In genomic region chr7:148825338-148825737, GRCh38 we compare ENCODE assay signal across 17 cellular contexts. TPM values are rescaled to one million over a fixed set of nuclear protein-coding genes. Genes with fewer than 3 reads are reported as not detected.
A peak's percentile ranks its signal among the peaks of the same experiment; 100 is the strongest.
DNase-seq lines count a peak whose midpoint lies in the region; ATAC-seq, FAIRE-seq and TF ChIP-seq lines count a peak whose summit lies in the region.
"Had no signal": no experiment of that assay in that cellular context is flagged by ENCODE, and none has a peak within 500 bp of the region (broad histone marks: within the 10 kb centered on the region; RNA-seq: fewer than 3 reads in every experiment).

No MANE protein-coding gene starts in this region.

- H3K36me3 Mint-ChIP-seq in activated CD8-positive, alpha-beta memory T cell treated with anti-CD3 and anti-CD28 coated beads, Interleukin-2, amount 10 ng/mL, durations not matched to agents 7 days and 5 days = peaks cover 40% of the 10 kb centered on the region
- peaks cover 90% of the 10 kb centered on the region for H3K36me3 Mint-ChIP-seq in activated T-helper 17 cell treated with anti-CD3 and anti-CD28 coated beads, Interleukin-2, amount 50 U/mL, for 72 hours (ENCODE audit: low read depth)

- BruUV-seq in IMR-90 (replicated peaks; lab: Mats Ljungman, UMichigan) (no TSS peak), K562 (replicated peaks; lab: Mats Ljungman, UMichigan) (no TSS peak)

- H4K5ac ChIP-seq in IMR-90 (ENCODE audit: low read depth, low read length) = peak overlapping the region; percentile 57; the same call in 1 of the 2 replicates

- H2BK15ac ChIP-seq in IMR-90 (ENCODE audit: low read depth, low read length) = no peak overlapping the region

- H2AK5ac ChIP-seq in IMR-90 (ENCODE audit: low read depth, low read length) = no peak overlapping the region

- intact Hi-C loops in IMR-90 (cut with micrococcal nuclease) = no loop called here
- intact Hi-C loops in K562 (cut with micrococcal nuclease) = no loop called here
- intact Hi-C loops in left lung (cut with DNase I) = no loop called here

- H3K14ac ChIP-seq in IMR-90 (replicated peaks; ENCODE audit: low read depth, low read length) = no peak overlapping the region

- H3K36me3 ChIP-seq in IMR-90 (ENCODE audit: control insufficient read depth, insufficient read depth, low read length) (peaks cover 5% of the 10 kb centered on the region; the same call in 1 of the 2 replicates), K562 (ENCODE audit: control insufficient read depth, insufficient read depth, low read length) (peaks cover 78% of the 10 kb centered on the region), left lung (peaks cover 0 to 10% of the 10 kb centered on the region in 2 donors)

- H3K9me1 ChIP-seq in IMR-90 (ENCODE audit: insufficient read depth, low read length) = peaks cover 3% of the 10 kb centered on the region
- H3K9me1 ChIP-seq in K562 (ENCODE audit: control insufficient read depth, insufficient read depth, low read length) = no peaks in the 10 kb centered on the region

- dilution Hi-C loops in IMR-90 (cut with HindIII; ENCODE audit: low sequenced_read_pairs, unreplicated experiment) = no loop called here

- no peak overlapping the region for H3K18ac ChIP-seq in IMR-90 (ENCODE audit: low read depth, low read length)

- 0 out of 4 replicates have a peak overlapping the region, but pooled peaks of 1 of the 2 experiments have one; percentile 47 for H4K8ac ChIP-seq in IMR-90 (ENCODE audit: low read depth in 2 of 2, low read length in 2 of 2)

- peaks cover 28% of the 10 kb centered on the region; the same call in 2 of the 3 replicates for H3K79me2 ChIP-seq in K562 (ENCODE audit: control insufficient read depth, insufficient read depth, low read length)

- H4K20me1 ChIP-seq in IMR-90 (ENCODE audit: insufficient read depth, low read length) = no peaks in the 10 kb centered on the region
- no peaks in the 10 kb centered on the region for H4K20me1 ChIP-seq in K562 (replicated peaks; ENCODE audit: control insufficient read depth, insufficient read depth, low read length)

- no peak overlapping the region for H3K56ac ChIP-seq in IMR-90 (ENCODE audit: extremely low read depth, insufficient read depth, low read length)

- ATAC-seq in activated CD8-positive, alpha-beta memory T cell treated with anti-CD3 and anti-CD28 coated beads, Interleukin-2, amount 10 ng/mL, durations not matched to agents 7 days and 5 days = no peak
- no peak for ATAC-seq in IMR-90 (ENCODE audit: low read depth)
- ATAC-seq in K562 = peak; percentile 10; the same call in 2 of the 3 replicates
- ATAC-seq in activated T-helper 17 cell treated with anti-CD3 and anti-CD28 coated beads, Interleukin-2, amount 50 U/mL, for 72 hours (replicated peaks) = no peak
- ATAC-seq in left lung = no peak

- H3K9ac ChIP-seq in IMR-90 (ENCODE audit: low read depth, low read length) = no peak overlapping the region
- H3K9ac ChIP-seq in K562 (ENCODE audit: insufficient read depth in 1 of 2, low read depth in 2 of 2, low read length in 2 of 2) = no peak overlapping the region
- H3K9ac ChIP-seq: GM23248 had no signal

- no peak for DNase-seq in activated CD8-positive, alpha-beta memory T cell treated with anti-CD3 and anti-CD28 coated beads, Interleukin-2, amount 10 ng/mL, durations not matched to agents 7 days and 5 days
- no peak for DNase-seq in activated CD8-positive, alpha-beta memory T cell treated with anti-CD3 and anti-CD28 coated beads, Interleukin-2, amount 50 U/mL, for 48 hours
- no peak for DNase-seq in D721Med (ENCODE audit: insufficient read length, low spot score)
- DNase-seq in IMR-90 = no peak
- DNase-seq in K562 (ENCODE audit: extremely low read depth in 1 of 4, low spot score in 3 of 4) = no peak
- DNase-seq in retina = no peak
- DNase-seq in left lung = no peak
- DNase-seq: BE2C; CD4-positive, alpha-beta memory T cell; COR-L47; DMS53; GF-D8; GM23248 had no signal

- H2BK20ac ChIP-seq in IMR-90 (ENCODE audit: low read depth, low read length) = no peak overlapping the region

- no peak overlapping the region for H3K4me3 ChIP-seq in IMR-90 (ENCODE audit: insufficient read depth, low read depth, low read length)
- H3K4me3 ChIP-seq in K562 = no peak overlapping the region
- H3K4me3 ChIP-seq in left lung = no peak overlapping the region
- H3K4me3 ChIP-seq: GM23248 had no signal

- peak overlapping the region; percentile 4 for H3K27ac Mint-ChIP-seq in activated CD8-positive, alpha-beta memory T cell treated with anti-CD3 and anti-CD28 coated beads, Interleukin-2, amount 10 ng/mL, durations not matched to agents 7 days and 5 days
- H3K27ac Mint-ChIP-seq in activated T-helper 17 cell treated with anti-CD3 and anti-CD28 coated beads, Interleukin-2, amount 50 U/mL, for 72 hours = no peak overlapping the region

- POLR2A ChIA-PET in IMR-90 (lab: Charles Lee; ENCODE audit: unreplicated experiment) = no interaction called here
- POLR2A ChIA-PET in K562 (lab: Yijun Ruan, JAX) = interaction anchor here (0.5 to 1.8 kb wide), 6 partner anchors 9 to 55 kb away, joined by 3 to 8 read pairs (median 4); no protein-coding TSS in a partner anchor

- H2BK5ac ChIP-seq in IMR-90 (ENCODE audit: low read depth, low read length, poor library complexity, severe bottlenecking) = no peak overlapping the region

- H2BK120ac ChIP-seq in IMR-90 (ENCODE audit: low read depth, low read length) = no peak overlapping the region

- TF ChIP-seq CTCF in D721Med (IDR thresholded peaks at IDR 0.05; ENCODE audit: insufficient read depth, missing control alignments) (no peak), IMR-90 (conservative IDR thresholded peaks at IDR 0.05; ENCODE audit: low read depth, low read length) (no peak), K562 (IDR thresholded peaks at IDR 0.05 in 2 of 3, conservative IDR thresholded peaks at IDR 0.05 in 1 of 3; ENCODE audit: insufficient read depth in 2 of 3, low read depth in 1 of 3, low read length in 3 of 3) (no peak), left lung (IDR thresholded peaks at IDR 0.05) (no peak)

- H3K4me3 Mint-ChIP-seq in activated CD8-positive, alpha-beta memory T cell treated with anti-CD3 and anti-CD28 coated beads, Interleukin-2, amount 10 ng/mL, durations not matched to agents 7 days and 5 days = no peak overlapping the region
- no peak overlapping the region for H3K4me3 Mint-ChIP-seq in activated T-helper 17 cell treated with anti-CD3 and anti-CD28 coated beads, Interleukin-2, amount 50 U/mL, for 72 hours
- H3K4me3 Mint-ChIP-seq: CD4-positive, alpha-beta memory T cell had no signal

- H3K4me2 ChIP-seq in IMR-90 (ENCODE audit: low read depth, low read length) (no peak overlapping the region), K562 (ENCODE audit: insufficient read depth, low read length) (no peak overlapping the region; the same call in 1 of the 2 replicates)

- no peak for TF ChIP-seq EP300 in K562 (IDR thresholded peaks at IDR 0.05; ENCODE audit: low read length)

- FAIRE-seq in D721Med (lab: Jason Lieb, UNC) = peak; percentile 16
- FAIRE-seq in K562 (lab: Jason Lieb, UNC) = no peak
- FAIRE-seq: GM18507, H54 had no signal

- H3K27ac ChIP-seq in IMR-90 (ENCODE audit: insufficient read depth, low read length) = no peak overlapping the region
- H3K27ac ChIP-seq in K562 (ENCODE audit: extremely low read depth, low read depth, low read length) = no peak overlapping the region
- H3K27ac ChIP-seq in left lung = no peak overlapping the region
- H3K27ac ChIP-seq: C4-2B, GM23248 had no signal

- H3K9me3 Mint-ChIP-seq in activated CD8-positive, alpha-beta memory T cell treated with anti-CD3 and anti-CD28 coated beads, Interleukin-2, amount 10 ng/mL, durations not matched to agents 7 days and 5 days (ENCODE audit: low read depth) = no peaks in the 10 kb centered on the region
- H3K9me3 Mint-ChIP-seq in activated T-helper 17 cell treated with anti-CD3 and anti-CD28 coated beads, Interleukin-2, amount 50 U/mL, for 72 hours = no peaks in the 10 kb centered on the region
- H3K9me3 Mint-ChIP-seq: CD4-positive, alpha-beta memory T cell had no signal

- H3K79me1 ChIP-seq in IMR-90 (ENCODE audit: low read depth in 1 of 2, low read length in 2 of 2) = peaks cover 2 to 4% of the 10 kb centered on the region in 2 experiments; a peak in 3 of 4 replicates

- H3K4me1 ChIP-seq in IMR-90 (ENCODE audit: control insufficient read depth, insufficient read depth, low read length) (peaks cover 2% of the 10 kb centered on the region; the same call in 1 of the 2 replicates), K562 (replicated peaks in 1 of 2; ENCODE audit: control insufficient read depth in 2 of 2, insufficient read depth in 2 of 2, low read length in 2 of 2) (peaks cover 0 to 16% of the 10 kb centered on the region in 2 experiments; a peak in 4 of 5 replicates), left lung (no peaks in the 10 kb centered on the region)
- H3K4me1 ChIP-seq: BE2C had no signal

- no peaks in the 10 kb centered on the region for H3K27me3 ChIP-seq in IMR-90 (ENCODE audit: control insufficient read depth, insufficient read depth, low read length)
- no peaks in the 10 kb centered on the region for H3K27me3 ChIP-seq in K562 (ENCODE audit: control insufficient read depth in 2 of 2, insufficient read depth in 2 of 2, low read length in 2 of 2)
- H3K27me3 ChIP-seq in left lung = no peaks in the 10 kb centered on the region
- H3K27me3 ChIP-seq: BE2C had no signal

- WGBS in IMR-90 (ENCODE audit: extremely low coverage in 2 of 2, insufficient read length in 1 of 2), 2 experiments = no CpG with 5 or more reads among the region's 5 CpGs
- WGBS in K562 (ENCODE audit: insufficient coverage, low coverage, missing lambda C conversion rate) = 56% methylated on average over 5 of the region's 5 CpGs

- in situ Hi-C loops in IMR-90 (cut with MboI; ENCODE audit: low sequenced_read_pairs) (no loop called here), K562 (cut with MboI) (no loop called here)

- H4K91ac ChIP-seq in IMR-90 (ENCODE audit: insufficient read depth, low read depth, low read length) = no peak overlapping the region

- peaks cover 4% of the 10 kb centered on the region for H3K4me1 Mint-ChIP-seq in activated CD8-positive, alpha-beta memory T cell treated with anti-CD3 and anti-CD28 coated beads, Interleukin-2, amount 10 ng/mL, durations not matched to agents 7 days and 5 days
- H3K4me1 Mint-ChIP-seq in activated T-helper 17 cell treated with anti-CD3 and anti-CD28 coated beads, Interleukin-2, amount 50 U/mL, for 72 hours = no peaks in the 10 kb centered on the region

- H3K9me3 ChIP-seq in IMR-90 (ENCODE audit: control insufficient read depth, insufficient read depth, low read length) (no peaks in the 10 kb centered on the region), K562 (replicated peaks; ENCODE audit: control insufficient read depth, insufficient read depth, low read depth, low read length) (no peaks in the 10 kb centered on the region), left lung (no peaks in the 10 kb centered on the region)
- H3K9me3 ChIP-seq: BE2C had no signal

- H2AFZ ChIP-seq in IMR-90 (replicated peaks; ENCODE audit: low read length, poor library complexity) = no peak overlapping the region
- no peak overlapping the region for H2AFZ ChIP-seq in K562 (ENCODE audit: low read depth, low read length)
- H2AFZ ChIP-seq: GM23248 had no signal

- TF ChIP-seq POLR2A in IMR-90 (IDR thresholded peaks at IDR 0.05; ENCODE audit: low read depth, low read length) (no peak), K562 (conservative IDR thresholded peaks at IDR 0.05) (no peak)

- peak overlapping the region; percentile 71; the same call in 1 of the 2 replicates for H3K23ac ChIP-seq in IMR-90 (ENCODE audit: low read depth, low read length)

- no peak overlapping the region for H3K4ac ChIP-seq in IMR-90 (ENCODE audit: low read depth, low read length)

- TF ChIP-seq RAD21 in IMR-90 (IDR thresholded peaks at IDR 0.05; ENCODE audit: low read length) (no peak), K562 (CRISPR knock-in tag; conservative IDR thresholded peaks at IDR 0.05 in 1 of 2, IDR thresholded peaks at IDR 0.05 in 1 of 2) (no peak)

- CTCF ChIA-PET in activated CD8-positive, alpha-beta memory T cell treated with anti-CD3 and anti-CD28 coated beads, Interleukin-2, amount 10 ng/mL, durations not matched to agents 7 days and 5 days (lab: Charles Lee) = no interaction called here
- CTCF ChIA-PET in IMR-90 (lab: Yijun Ruan, JAX) = no interaction called here
- CTCF ChIA-PET in K562 (lab: Yijun Ruan, JAX; ENCODE audit: low intra/inter-chr PET ratio) = no interaction called here

- H3K27me3 Mint-ChIP-seq in activated CD8-positive, alpha-beta memory T cell treated with anti-CD3 and anti-CD28 coated beads, Interleukin-2, amount 10 ng/mL, durations not matched to agents 7 days and 5 days = no peaks in the 10 kb centered on the region
- no peaks in the 10 kb centered on the region for H3K27me3 Mint-ChIP-seq in activated T-helper 17 cell treated with anti-CD3 and anti-CD28 coated beads, Interleukin-2, amount 50 U/mL, for 72 hours
- H3K27me3 Mint-ChIP-seq: CD4-positive, alpha-beta memory T cell had no signal

- no peak overlapping the region for H2AK9ac ChIP-seq in IMR-90 (replicated peaks; ENCODE audit: low read depth, low read length, poor library complexity)

RNA-seq across cellular contexts. Expression of gene EZH2, which starts 58.8 kb away (rescaled TPM):
- 100 to 1,000 TPM; 106 to 109 TPM for total RNA-seq in activated CD8-positive, alpha-beta memory T cell treated with anti-CD3 and anti-CD28 coated beads, Interleukin-2, amount 10 ng/mL, durations not matched to agents 7 days and 5 days
- total RNA-seq in IMR-90 (2012; rRNA removed) = 13.1 and 16.4 TPM in 2 replicates
- polyA plus RNA-seq in IMR-90 (2012; rRNA removed) = 17.9 and 19.8 TPM in 2 replicates
- polyA plus RNA-seq in IMR-90 (2012; cell fraction: cytosol; rRNA removed) = 3.2 and 5.8 TPM in 2 replicates
- polyA plus RNA-seq in IMR-90 (2012; cell fraction: nucleus; rRNA removed; ENCODE audit: low replicate concordance) = 12.6 and 41.3 TPM in 2 replicates
- 140 and 431 TPM in 2 replicates for total RNA-seq in K562 (2011; cell fraction: chromatin; rRNA removed; ENCODE audit: low replicate concordance)
- total RNA-seq in K562 (2011; cell fraction: nucleolus; rRNA removed) = 73.7 and 105 TPM in 2 replicates
- 141 and 150 TPM in 2 replicates for total RNA-seq in K562 (2011; cell fraction: nucleoplasm; rRNA removed)
- 93.8 and 109 TPM in 2 replicates for total RNA-seq in K562 (2014; rRNA removed)
- 98.6 and 116 TPM in 2 replicates for total RNA-seq in K562 (2014; rRNA removed; fragmentation: Illumina TruSeq; extraction: Trizol)
- total RNA-seq in K562 (2015; rRNA removed; fragmentation: Illumina TruSeq; extraction: Trizol) = 82.7 and 88.5 TPM in 2 replicates
- 109 and 118 TPM in 2 replicates for total RNA-seq in K562 (2021)
- polyA plus RNA-seq in K562 (2011; rRNA removed) = 172 and 175 TPM in 2 replicates
- polyA plus RNA-seq in K562 (2011; cell fraction: cytosol; rRNA removed) = 52.3 and 86.8 TPM in 2 replicates
- 308 and 479 TPM in 2 replicates for polyA plus RNA-seq in K562 (2011; cell fraction: nucleus; rRNA removed)
- 96.3 and 101 TPM in 2 replicates for polyA plus RNA-seq in K562 (2012)
- 146 and 170 TPM in 2 replicates for polyA plus RNA-seq in K562 (2014; fragmentation: Illumina TruSeq; extraction: Trizol)
- 10 to 100 TPM; 48.7 to 63.0 TPM for polyA plus RNA-seq in K562 (2014; fragmentation: Nextera tagmentation; extraction: Ambion mirVana)
- polyA plus RNA-seq in K562 (2014; rRNA removed) = 137 and 157 TPM in 2 replicates
- 123 and 134 TPM in 2 replicates for polyA minus RNA-seq in K562 (2011; rRNA and poly(A)+ RNA removed)
- polyA minus RNA-seq in K562 (2011; cell fraction: cytosol; rRNA and poly(A)+ RNA removed) = 54.2 and 59.2 TPM in 2 replicates
- polyA minus RNA-seq in K562 (2011; cell fraction: nucleus; rRNA and poly(A)+ RNA removed) = 83.7 and 175 TPM in 2 replicates
- 10 to 100 TPM; 73.2 to 77.5 TPM for total RNA-seq in activated T-helper 17 cell treated with anti-CD3 and anti-CD28 coated beads, Interleukin-2, amount 50 U/mL, for 72 hours
- total RNA-seq in left lung = 1 to 10 TPM; 7.2 to 9.9 TPM
